Comparison of ENCODE assay signal across 28 cellular contexts in genomic region chr7:36887235-36887634, GRCh38.
"Had no signal": no experiment of that assay in that cellular context is flagged by ENCODE, and none has a peak within 500 bp of the region (broad histone marks: within the 10 kb centered on the region; RNA-seq: fewer than 3 reads in every experiment).

No MANE protein-coding gene starts in this region.

- H3K27me3 Mint-ChIP-seq: activated CD4-positive, alpha-beta T cell treated with anti-CD3 and anti-CD28 coated beads, Interleukin-2, amount 10 ng/mL, durations not matched to agents 24 days and 14 days; activated CD8-positive, alpha-beta T cell treated with anti-CD3 and anti-CD28 coated beads for 36 hours; activated naive CD8-positive, alpha-beta T cell treated with anti-CD3 and anti-CD28 coated beads for 36 hours; activated T-helper 17 cell treated with anti-CD3 and anti-CD28 coated beads, Interleukin-2, amount 50 U/mL, for 72 hours had no signal

- H3K4me1 Mint-ChIP-seq: activated naive CD8-positive, alpha-beta T cell treated with anti-CD3 and anti-CD28 coated beads for 36 hours had no signal

- H3K27me3 ChIP-seq: brain microvascular endothelial cell, MG63, SJCRH30 had no signal

- H3K9me3 Mint-ChIP-seq: activated CD8-positive, alpha-beta T cell treated with anti-CD3 and anti-CD28 coated beads for 36 hours; activated naive CD8-positive, alpha-beta T cell treated with anti-CD3 and anti-CD28 coated beads for 36 hours; activated T-cell treated with anti-CD3 and anti-CD28 coated beads, Interleukin-2, amount 50 U/mL, for 72 hours; activated T-helper 17 cell treated with anti-CD3 and anti-CD28 coated beads, Interleukin-2, amount 50 U/mL, for 72 hours had no signal

- ATAC-seq: activated CD8-positive, alpha-beta T cell treated with anti-CD3 and anti-CD28 coated beads for 36 hours; activated T-cell treated with anti-CD3 and anti-CD28 coated beads, Interleukin-2, amount 50 U/mL, for 72 hours; activated T-helper 17 cell treated with anti-CD3 and anti-CD28 coated beads, Interleukin-2, amount 50 U/mL, for 72 hours; Panc1 had no signal

- H3K9me3 ChIP-seq: MG63, SJCRH30 had no signal

- DNase-seq: activated CD4-positive, alpha-beta T cell treated with anti-CD3 and anti-CD28 coated beads, Interleukin-2, amount 10 ng/mL, durations not matched to agents 24 days and 14 days; activated CD4-positive, alpha-beta T cell treated with anti-CD3 and anti-CD28 coated beads, Interleukin-2, amount 50 U/mL, for 4 hours; activated CD8-positive, alpha-beta T cell treated with anti-CD3 and anti-CD28 coated beads for 36 hours; activated effector memory CD4-positive, alpha-beta T cell treated with anti-CD3 and anti-CD28 coated beads, Interleukin-2, amount 50 U/mL, for 16 hours; activated naive CD4-positive, alpha-beta T cell; activated naive CD4-positive, alpha-beta T cell treated with anti-CD3 and anti-CD28 coated beads, Interleukin-2, amount 50 U/mL, for 16 hours; activated naive CD8-positive, alpha-beta T cell treated with anti-CD3 and anti-CD28 coated beads for 36 hours; activated T-cell treated with anti-CD3 and anti-CD28 coated beads, Interleukin-2, amount 50 U/mL, for 1 hour; activated T-cell treated with anti-CD3 and anti-CD28 coated beads, Interleukin-2, amount 50 U/mL, for 72 hours; amniotic stem cell; aorta; brain microvascular endothelial cell; central memory CD4-positive, alpha-beta T cell; MG63; NCI-H1048; NCI-H1105 treated with DMSO at 0.1 percent for 48 hours; NCI-H1436; NCI-H1694; NCI-H1930; NCI-H2081 treated with DMSO at 0.1 percent for 48 hours; NCI-H345; NCI-H524 treated with DMSO at 0.1 percent for 48 hours; SHP77; SJCRH30; T1000 had no signal

- H3K36me3 ChIP-seq: brain microvascular endothelial cell, MG63 had no signal

- H3K4me3 ChIP-seq: MG63, SJCRH30, SK-N-MC had no signal

- H3K27ac ChIP-seq: brain microvascular endothelial cell, SJCRH30, SK-N-MC had no signal

- H3K4me3 Mint-ChIP-seq: activated CD4-positive, alpha-beta T cell treated with anti-CD3 and anti-CD28 coated beads, Interleukin-2, amount 10 ng/mL, durations not matched to agents 24 days and 14 days; activated CD8-positive, alpha-beta T cell treated with anti-CD3 and anti-CD28 coated beads for 36 hours; activated naive CD8-positive, alpha-beta T cell treated with anti-CD3 and anti-CD28 coated beads for 36 hours; activated T-cell treated with anti-CD3 and anti-CD28 coated beads, Interleukin-2, amount 50 U/mL, for 72 hours; activated T-helper 17 cell treated with anti-CD3 and anti-CD28 coated beads, Interleukin-2, amount 50 U/mL, for 72 hours had no signal

- H3K27ac Mint-ChIP-seq: activated CD4-positive, alpha-beta T cell treated with anti-CD3 and anti-CD28 coated beads, Interleukin-2, amount 10 ng/mL, durations not matched to agents 24 days and 14 days; activated CD8-positive, alpha-beta T cell treated with anti-CD3 and anti-CD28 coated beads for 36 hours; activated naive CD8-positive, alpha-beta T cell treated with anti-CD3 and anti-CD28 coated beads for 36 hours; activated T-helper 17 cell treated with anti-CD3 and anti-CD28 coated beads, Interleukin-2, amount 50 U/mL, for 72 hours had no signal
